Comparison of ENCODE assay signal across 10 cellular contexts in genomic region chr21:39003982-39004775, GRCh38.
DNase-seq lines count a peak whose midpoint lies in the region; ATAC-seq and TF ChIP-seq lines count a peak whose summit lies in the region.
"Had no signal": no experiment of that assay in that cellular context is flagged by ENCODE, and none has a peak within 500 bp of the region (broad histone marks: within the 10 kb centered on the region; RNA-seq: fewer than 3 reads in every experiment).

No MANE protein-coding gene starts in this region.

- H3K27ac ChIP-seq in right atrium auricular region = peak overlapping the region; percentile 78 to 81
- H3K27ac ChIP-seq: 22Rv1 had no signal

- POLR2A ChIA-PET in activated CD8-positive, alpha-beta T cell treated with anti-CD3 and anti-CD28 coated beads for 36 hours (lab: Charles Lee) = no interaction called here

- H3K4me1 Mint-ChIP-seq in activated CD8-positive, alpha-beta T cell treated with anti-CD3 and anti-CD28 coated beads for 36 hours (ENCODE audit: low read depth) = peaks cover 39% of the 10 kb centered on the region

- no peaks in the 10 kb centered on the region for H3K27me3 ChIP-seq in right atrium auricular region

- peaks cover 0 to 67% of the 10 kb centered on the region in 2 donors for H3K4me1 ChIP-seq in right atrium auricular region

- H3K36me3 Mint-ChIP-seq in activated CD8-positive, alpha-beta T cell treated with anti-CD3 and anti-CD28 coated beads for 36 hours (ENCODE audit: low read depth) = no peaks in the 10 kb centered on the region

- DNase-seq in DMS 273 (lab: John Stamatoyannopoulos, UW; ENCODE audit: unreplicated experiment) = peak; percentile 10
- DNase-seq in DMS 273 treated with DMSO at 0.1 percent for 48 hours (lab: John Stamatoyannopoulos, UW) = no peak
- peak; percentile 45 for DNase-seq in activated CD8-positive, alpha-beta T cell treated with anti-CD3 and anti-CD28 coated beads for 36 hours
- DNase-seq in right atrium auricular region (ENCODE audit: low spot score) = peak; percentile 74
- DNase-seq in stromal cell of bone marrow (ENCODE audit: low read depth) = peak; percentile 67
- no peak for DNase-seq in NCI-H82 (lab: John Stamatoyannopoulos, UW)
- no peak for DNase-seq in effector CD8-positive, alpha-beta T cell (lab: John Stamatoyannopoulos, UW)
- DNase-seq: stimulated activated naive B cell treated with anti-CD40 and anti-IgM and Interleukin-4, amounts not matched to agents 10 μg/mL and 1 μg/mL and 100 μg/mL, for 72 hours had no signal

- TF ChIP-seq CTCF in activated CD8-positive, alpha-beta T cell treated with anti-CD3 and anti-CD28 coated beads for 36 hours (IDR thresholded peaks at IDR 0.05) = no peak
- no peak for TF ChIP-seq CTCF in right atrium auricular region (IDR thresholded peaks at IDR 0.05)

- CTCF ChIA-PET in activated CD8-positive, alpha-beta T cell treated with anti-CD3 and anti-CD28 coated beads for 36 hours (lab: Charles Lee) = interaction anchor here (0.7 kb wide), 1 partner anchor 186 kb away, joined by 3 read pairs; no protein-coding TSS in a partner anchor

- H3K4me3 ChIP-seq in right atrium auricular region = no peak overlapping the region

- no peaks in the 10 kb centered on the region for H3K9me3 Mint-ChIP-seq in activated CD8-positive, alpha-beta T cell treated with anti-CD3 and anti-CD28 coated beads for 36 hours

- H3K36me3 ChIP-seq in right atrium auricular region = no peaks in the 10 kb centered on the region

- ATAC-seq in activated CD8-positive, alpha-beta T cell treated with anti-CD3 and anti-CD28 coated beads for 36 hours = peak; percentile 55
- no peak for ATAC-seq in GM21390 (IDR thresholded peaks at IDR 0.05; ENCODE audit: unreplicated experiment)

- intact Hi-C loops in activated CD8-positive, alpha-beta T cell treated with anti-CD3 and anti-CD28 coated beads for 36 hours (cut with micrococcal nuclease) = no loop called here

- H3K27ac Mint-ChIP-seq in activated CD8-positive, alpha-beta T cell treated with anti-CD3 and anti-CD28 coated beads for 36 hours = peak overlapping the region; percentile 76

- H3K9me3 ChIP-seq in right atrium auricular region = peaks cover 0 to 7% of the 10 kb centered on the region in 2 donors

- no peak overlapping the region for H3K4me3 Mint-ChIP-seq in activated CD8-positive, alpha-beta T cell treated with anti-CD3 and anti-CD28 coated beads for 36 hours

- H3K27me3 Mint-ChIP-seq in activated CD8-positive, alpha-beta T cell treated with anti-CD3 and anti-CD28 coated beads for 36 hours = peaks cover 2% of the 10 kb centered on the region

Comparison
In these comparisons a context has a peak if more than half of its experiments do, and no peak if none do; other contexts are left out.
1. DNase-seq: peak in DMS 273 (single experiment), activated CD8-positive, alpha-beta T cell treated with anti-CD3 and anti-CD28 coated beads for 36 hours (single experiment), right atrium auricular region (single experiment) and stromal cell of bone marrow (single experiment); none in DMS 273 treated with DMSO at 0.1 percent for 48 hours (single experiment), NCI-H82 (single experiment) and effector CD8-positive, alpha-beta T cell (single experiment).